Comparison of ENCODE assay signal across 9 cellular contexts in genomic region chrX:154840856-154841255, GRCh38. TPM values are rescaled to one million over a fixed set of nuclear protein-coding genes. Genes with fewer than 3 reads are reported as not detected.
A peak's percentile ranks its signal among the peaks of the same experiment; 100 is the strongest.
DNase-seq lines count a peak whose midpoint lies in the region; ATAC-seq and TF ChIP-seq lines count a peak whose summit lies in the region.
"Had no signal": no experiment of that assay in that cellular context is flagged by ENCODE, and none has a peak within 500 bp of the region (broad histone marks: within the 10 kb centered on the region; RNA-seq: fewer than 3 reads in every experiment).

No MANE protein-coding gene starts in this region.

- peak; percentile 37 to 50 for TF ChIP-seq CTCF in mammary epithelial cell (conservative IDR thresholded peaks at IDR 0.05 in 1 of 2, IDR thresholded peaks at IDR 0.05 in 1 of 2; ENCODE audit: extremely low read depth in 1 of 2, insufficient read depth in 1 of 2, low read depth in 1 of 2, low read length in 2 of 2)

- in situ Hi-C loops in GM23248 (cut with MboI), result loop anchor here (25.0 kb wide), 1 partner anchor 254 kb away; the partner anchor contains the start of gene CTAG1A
- in situ Hi-C loops in mammary epithelial cell (cut with MboI; ENCODE audit: low sequenced_read_pairs in 2 of 2), result no loop called here

- intact Hi-C loops in mammary epithelial cell (cut with micrococcal nuclease), result loop anchor here (1.0 kb wide), 1 partner anchor 93 kb away; no protein-coding TSS in a partner anchor

- peak; percentile 46 for DNase-seq in D341Med (ENCODE audit: low spot score)
- DNase-seq in GM23248, result peak; percentile 64
- peak; percentile 7 for DNase-seq in NCI-H345 (lab: John Stamatoyannopoulos, UW)
- peak; percentile 9 for DNase-seq in mammary epithelial cell
- peak; percentile 30 for DNase-seq in medulla oblongata (ENCODE audit: extremely low spot score)
- no peak for DNase-seq in MG63
- no peak for DNase-seq in activated CD4-positive, CD25-positive, alpha-beta regulatory T cell (lab: John Stamatoyannopoulos, UW)

- WGBS in GM23248 (ENCODE audit: low coverage in 1 of 2, low lambda C conversion rate in 2 of 2, missing lambda C conversion rate in 2 of 2), 2 experiments, result 4 to 15% methylated on average over 2 of the region's 2 CpGs
- WGBS in mammary epithelial cell (ENCODE audit: low coverage, missing lambda C conversion rate), result 94% methylated on average over 2 of the region's 2 CpGs

- H3K4me2 ChIP-seq in GM23248 (ENCODE audit: unreplicated experiment) (peak overlapping the region; percentile 28), mammary epithelial cell (ENCODE audit: insufficient read depth, low read depth, low read length) (no peak overlapping the region)

- H3K27ac ChIP-seq in GM23248 (no peak overlapping the region), mammary epithelial cell (ENCODE audit: insufficient read depth, low read depth, low read length) (no peak overlapping the region)

- no peaks in the 10 kb centered on the region for H3F3A ChIP-seq in GM23248 (ENCODE audit: insufficient read depth)

- no peaks in the 10 kb centered on the region for H3K36me3 ChIP-seq in GM23248 (ENCODE audit: low read depth)
- H3K36me3 ChIP-seq in mammary epithelial cell (ENCODE audit: insufficient read depth, low read length), result no peaks in the 10 kb centered on the region
- no peaks in the 10 kb centered on the region for H3K36me3 ChIP-seq in MG63

- H2AFZ ChIP-seq in GM23248 (no peak overlapping the region), mammary epithelial cell (ENCODE audit: low read depth, low read length) (no peak overlapping the region)

- H3K9me3 ChIP-seq in GM23248 (ENCODE audit: low read depth) (no peaks in the 10 kb centered on the region), mammary epithelial cell (replicated peaks; ENCODE audit: insufficient read depth, low read length) (no peaks in the 10 kb centered on the region), MG63 (no peaks in the 10 kb centered on the region)

- H3K4me3 ChIP-seq in GM23248, result no peak overlapping the region
- no peak overlapping the region for H3K4me3 ChIP-seq in mammary epithelial cell (replicated peaks in 1 of 3; ENCODE audit: insufficient read depth in 1 of 3, low read depth in 2 of 3, low read length in 3 of 3)
- H3K4me3 ChIP-seq in MG63, result no peak overlapping the region

- H3K4me1 ChIP-seq in GM23248 (ENCODE audit: insufficient read depth) (no peaks in the 10 kb centered on the region; the same call in 1 of the 2 replicates), mammary epithelial cell (ENCODE audit: insufficient read depth, low read length) (no peaks in the 10 kb centered on the region)

- H3K9me2 ChIP-seq in GM23248 (ENCODE audit: insufficient read depth), result no peaks in the 10 kb centered on the region

- H4K20me1 ChIP-seq in GM23248 (ENCODE audit: insufficient read depth) (no peaks in the 10 kb centered on the region), mammary epithelial cell (ENCODE audit: insufficient read depth, low read length) (no peaks in the 10 kb centered on the region)

- no TSS peak for BruUV-seq in mammary epithelial cell (replicated peaks; lab: Mats Ljungman, UMichigan)

- no peak overlapping the region for H3K9ac ChIP-seq in GM23248
- no peak overlapping the region for H3K9ac ChIP-seq in mammary epithelial cell (ENCODE audit: insufficient read depth, low read length)

- dilution Hi-C loops in mammary epithelial cell (cut with HindIII; ENCODE audit: low sequenced_read_pairs), result no loop called here

- CTCF ChIA-PET in mammary epithelial cell (lab: Charles Lee; ENCODE audit: low non-redundant PET), result interaction anchor here (0.6 kb wide), 2 partner anchors 93 to 236 kb away, joined by 3 read pairs; no protein-coding TSS in a partner anchor

- no peaks in the 10 kb centered on the region for H3K79me2 ChIP-seq in GM23248 (ENCODE audit: insufficient read depth)
- H3K79me2 ChIP-seq in mammary epithelial cell (ENCODE audit: insufficient read depth, low read length), result no peaks in the 10 kb centered on the region

- no peak for ATAC-seq in HG03159 (IDR thresholded peaks at IDR 0.05; ENCODE audit: unreplicated experiment)

- H3K27me3 ChIP-seq in GM23248 (replicated peaks; ENCODE audit: insufficient read depth) (no peaks in the 10 kb centered on the region), mammary epithelial cell (ENCODE audit: insufficient read depth, low read length) (no peaks in the 10 kb centered on the region), MG63 (no peaks in the 10 kb centered on the region)

RNA-seq across cellular contexts. Expression of gene SMIM9, which starts 6.4 kb away (rescaled TPM):
- total RNA-seq in GM23248 (2014; rRNA removed; shearing (Covaris generic)), result not detected in 2 replicates
- not detected in 2 replicates for polyA plus RNA-seq in GM23248 (2016; fragmentation: Nextera tagmentation; extraction: Ambion mirVana)
- total RNA-seq in mammary epithelial cell, result not detected
- polyA plus RNA-seq in mammary epithelial cell, result not detected
- polyA minus RNA-seq in mammary epithelial cell, result not detected
- total RNA-seq in MG63 (2014; rRNA removed; shearing (Covaris generic); ENCODE audit: low replicate concordance), result not detected in 2 replicates
- total RNA-seq: skeletal muscle tissue had no signal

RNA-seq across cellular contexts. Expression of gene MPP1, which starts 35.6 kb away (rescaled TPM):
- 16.7 and 22.7 TPM in 2 replicates for total RNA-seq in GM23248 (2014; rRNA removed; shearing (Covaris generic))
- polyA plus RNA-seq in GM23248 (2016; fragmentation: Nextera tagmentation; extraction: Ambion mirVana) (16.6 and 17.4 TPM in 2 replicates), mammary epithelial cell (8.7 TPM)
- total RNA-seq in mammary epithelial cell, result 1 to 10 TPM; 8.2 to 9.7 TPM
- polyA minus RNA-seq in mammary epithelial cell, result 18.1 TPM
- total RNA-seq in MG63 (2014; rRNA removed; shearing (Covaris generic); ENCODE audit: low replicate concordance), result 28.9 and 62.7 TPM in 2 replicates

RNA-seq across cellular contexts. Expression of gene F8A1, which starts 45.3 kb away (rescaled TPM):
- 2.9 and 11.1 TPM in 2 replicates for total RNA-seq in GM23248 (2014; rRNA removed; shearing (Covaris generic))
- 18.9 and 23.4 TPM in 2 replicates for polyA plus RNA-seq in GM23248 (2016; fragmentation: Nextera tagmentation; extraction: Ambion mirVana)
- total RNA-seq in mammary epithelial cell, result 1 to 10 TPM; 2.8 to 9.8 TPM
- 1.3 TPM for polyA plus RNA-seq in mammary epithelial cell
- not detected for polyA minus RNA-seq in mammary epithelial cell
- 4.3 TPM in 1 of 2 replicates, not detected in the other for total RNA-seq in MG63 (2014; rRNA removed; shearing (Covaris generic); ENCODE audit: low replicate concordance)

Comparison
In these comparisons a context has a peak if more than half of its experiments do, and no peak if none do; other contexts are left out.
1. DNase-seq: peak in D341Med (single experiment), GM23248 (single experiment), NCI-H345 (single experiment), mammary epithelial cell (single experiment) and medulla oblongata (single experiment); none in MG63 (single experiment) and activated CD4-positive, CD25-positive, alpha-beta regulatory T cell (0 of 4).